In genomic region chr12:70249903-70250302, GRCh38 we compare ENCODE assay signal across 24 cellular contexts.
"Had no signal": no experiment of that assay in that cellular context is flagged by ENCODE, and none has a peak within 500 bp of the region (broad histone marks: within the 10 kb centered on the region; RNA-seq: fewer than 3 reads in every experiment).

No MANE protein-coding gene starts in this region.

- H3K4me2 ChIP-seq: SK-N-SH had no signal

- H3K27ac ChIP-seq: breast epithelium had no signal

- H3K9me3 Mint-ChIP-seq: activated naive CD4-positive, alpha-beta T cell treated with anti-CD3 and anti-CD28 coated beads, Interleukin-2, amount 50 U/mL, for 24 hours had no signal

- H3K27ac Mint-ChIP-seq: activated CD8-positive, alpha-beta T cell treated with anti-CD3 and anti-CD28 coated beads, Interleukin-2, amount 10 ng/mL, durations not matched to agents 7 days and 5 days had no signal

- H3K4me3 ChIP-seq: breast epithelium had no signal

- H3K27me3 ChIP-seq: breast epithelium had no signal

- ATAC-seq: activated CD8-positive, alpha-beta T cell treated with anti-CD3 and anti-CD28 coated beads, Interleukin-2, amount 10 ng/mL, durations not matched to agents 7 days and 5 days; Panc1; Right ventricle myocardium inferior had no signal

- DNase-seq: activated CD4-positive, alpha-beta T cell treated with anti-CD3 and anti-CD28 coated beads for 48 hours; activated CD4-positive, alpha-beta T cell treated with anti-CD3 and anti-CD28 coated beads, Interleukin-2, amount 50 U/mL, for 4 hours; activated CD4-positive, CD25-positive, alpha-beta regulatory T cell treated with anti-CD3 and anti-CD28 coated beads, Interleukin-2, amount 50 U/mL, for 72 hours; activated CD8-positive, alpha-beta memory T cell treated with anti-CD3 and anti-CD28 coated beads, Interleukin-2, amount 50 U/mL, for 48 hours; activated CD8-positive, alpha-beta T cell treated with anti-CD3 and anti-CD28 coated beads, Interleukin-2, amount 10 ng/mL, durations not matched to agents 7 days and 5 days; activated effector memory CD4-positive, alpha-beta T cell treated with Interleukin-2 at 50 U/mL for 16 hours; activated naive CD4-positive, alpha-beta T cell; activated T-cell treated with anti-CD3 and anti-CD28 coated beads, Interleukin-2, amount 50 U/mL, for 1 hour; aorta; central memory CD4-positive, alpha-beta T cell; NCI-H1092; NCI-H1417; NCI-H2029 treated with DMSO at 0.1 percent for 48 hours; NCI-H345; NCI-H510A; NCI-H526 treated with DMSO at 0.1 percent for 48 hours; NCI-H82; RPMI8226; SK-N-SH; SW 1271 had no signal

- H3K27me3 Mint-ChIP-seq: activated naive CD4-positive, alpha-beta T cell treated with anti-CD3 and anti-CD28 coated beads, Interleukin-2, amount 50 U/mL, for 24 hours had no signal

- H3K4me3 Mint-ChIP-seq: activated CD8-positive, alpha-beta T cell treated with anti-CD3 and anti-CD28 coated beads, Interleukin-2, amount 10 ng/mL, durations not matched to agents 7 days and 5 days had no signal

- H3K4me1 ChIP-seq: breast epithelium had no signal

- H3K36me3 ChIP-seq: breast epithelium had no signal

- H3K9me3 ChIP-seq: breast epithelium, SK-N-SH had no signal

- H3K9ac ChIP-seq: SK-N-SH had no signal
